Comparison of ENCODE assay signal across 13 cellular contexts in the genomic region with DNA sequence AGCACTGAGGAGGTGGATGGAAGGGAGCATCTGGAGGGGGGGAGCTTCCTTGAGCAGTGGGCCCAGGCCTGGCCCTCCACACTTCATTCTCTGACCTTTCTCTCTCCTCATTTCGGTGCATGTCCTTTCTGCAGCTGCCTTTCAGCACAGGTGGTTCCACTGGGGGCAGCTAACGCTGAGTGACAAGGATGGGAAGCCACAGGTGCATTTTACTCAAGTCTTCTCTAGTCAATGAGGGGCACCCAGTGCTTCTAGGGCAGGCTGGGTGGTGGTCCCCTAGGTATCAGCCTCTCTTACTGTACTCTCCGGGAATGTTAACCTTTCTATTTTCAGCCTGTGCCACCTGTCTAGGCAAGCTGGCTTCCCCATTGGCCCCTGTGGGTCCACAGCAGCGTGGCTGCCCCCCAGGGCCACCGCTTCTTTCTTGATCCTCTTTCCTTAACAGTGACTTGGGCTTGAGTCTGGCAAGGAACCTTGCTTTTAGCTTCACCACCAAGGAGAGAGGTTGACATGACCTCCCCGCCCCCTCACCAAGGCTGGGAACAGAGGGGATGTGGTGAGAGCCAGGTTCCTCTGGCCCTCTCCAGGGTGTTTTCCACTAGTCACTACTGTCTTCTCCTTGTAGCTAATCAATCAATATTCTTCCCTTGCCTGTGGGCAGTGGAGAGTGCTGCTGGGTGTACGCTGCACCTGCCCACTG. TPM values are rescaled to one million over a fixed set of nuclear protein-coding genes. Genes with fewer than 3 reads are reported as not detected.
DNase-seq lines count a peak whose midpoint lies in the region; ATAC-seq, FAIRE-seq and TF ChIP-seq lines count a peak whose summit lies in the region.
"Had no signal": no experiment of that assay in that cellular context is flagged by ENCODE, and none has a peak within 500 bp of the region (broad histone marks: within the 10 kb centered on the region; RNA-seq: fewer than 3 reads in every experiment).

No MANE protein-coding gene starts in this region.

- no peak for DNase-seq in activated naive CD4-positive, alpha-beta T cell treated with Interleukin-2 at 50 U/mL for 16 hours
- DNase-seq in activated CD4-positive, alpha-beta memory T cell treated with anti-CD3 and anti-CD28 coated beads, Interleukin-2, amount 10 ng/mL, durations not matched to agents 7 days and 5 days = no peak
- peak; percentile 49 for DNase-seq in kidney
- DNase-seq in transverse colon = no peak
- DNase-seq in GM19240 (ENCODE audit: insufficient read length, low spot score) = no peak
- no peak for DNase-seq in medulla oblongata (ENCODE audit: extremely low spot score)
- DNase-seq: RPMI8226, WERI-Rb-1 had no signal

- no peak overlapping the region for H3K27ac ChIP-seq in kidney (ENCODE audit: low read depth in 2 of 2, low read length in 2 of 2)
- H3K27ac ChIP-seq in transverse colon = no peak overlapping the region
- H3K27ac ChIP-seq: coronary artery, WERI-Rb-1 had no signal

- peaks cover 6 to 7% of the 10 kb centered on the region in 2 donors for H3K36me3 ChIP-seq in kidney (ENCODE audit: control insufficient read depth in 1 of 2, insufficient read depth in 2 of 2, low read length in 2 of 2)
- H3K36me3 ChIP-seq in transverse colon = peaks cover 0 to 18% (median 4%) of the 10 kb centered on the region in 4 donors

- in situ Hi-C loops in transverse colon (cut with MboI; ENCODE audit: low pct_ligation_motif_present in 1 of 4, low pct_unique_long_range_greater_than_20kb in 1 of 4, low sequenced_read_pairs in 3 of 4) = loop anchor here in 2 of 4 donors (10.0 kb wide), 1 partner anchor 59 kb away; no protein-coding TSS in a partner anchor

- H3K4me3 ChIP-seq in kidney (ENCODE audit: low read length in 2 of 2) = no peak overlapping the region
- H3K4me3 ChIP-seq in transverse colon = no peak overlapping the region
- H3K4me3 ChIP-seq: coronary artery, pancreas had no signal

- WGBS in transverse colon (ENCODE audit: low coverage in 1 of 2), 2 donors = 87% methylated on average over 7 of the region's 7 CpGs; no CpG with 5 or more reads in 1 of the 2 donors

- peaks cover 15% of the 10 kb centered on the region for H3K36me3 Mint-ChIP-seq in activated naive CD4-positive, alpha-beta T cell treated with anti-CD3 and anti-CD28 coated beads, Interleukin-2, amount 50 U/mL, for 24 hours
- H3K36me3 Mint-ChIP-seq in activated CD4-positive, alpha-beta memory T cell treated with anti-CD3 and anti-CD28 coated beads, Interleukin-2, amount 10 ng/mL, durations not matched to agents 7 days and 5 days (ENCODE audit: low read depth) = peaks cover 42% of the 10 kb centered on the region

- no peak for FAIRE-seq in kidney (lab: Jason Lieb, UNC)
- FAIRE-seq: frontal cortex, pancreas had no signal

- POLR2A ChIA-PET in activated CD4-positive, alpha-beta memory T cell treated with anti-CD3 and anti-CD28 coated beads, Interleukin-2, amount 10 ng/mL, durations not matched to agents 7 days and 5 days (lab: Charles Lee) = interaction anchor here (0.5 to 1.0 kb wide), 2 partner anchors 10 to 62 kb away, joined by 3 read pairs; no protein-coding TSS in a partner anchor

- TF ChIP-seq EP300 in transverse colon (IDR thresholded peaks at IDR 0.05; ENCODE audit: low read depth) = no peak

- ATAC-seq in HG03135 (IDR thresholded peaks at IDR 0.05; ENCODE audit: unreplicated experiment) = no peak

- H3K4me3 Mint-ChIP-seq in activated naive CD4-positive, alpha-beta T cell treated with anti-CD3 and anti-CD28 coated beads, Interleukin-2, amount 50 U/mL, for 24 hours = no peak overlapping the region
- no peak overlapping the region for H3K4me3 Mint-ChIP-seq in activated CD4-positive, alpha-beta memory T cell treated with anti-CD3 and anti-CD28 coated beads, Interleukin-2, amount 10 ng/mL, durations not matched to agents 7 days and 5 days

- H3K4me1 Mint-ChIP-seq in activated naive CD4-positive, alpha-beta T cell treated with anti-CD3 and anti-CD28 coated beads, Interleukin-2, amount 50 U/mL, for 24 hours = peaks cover 18% of the 10 kb centered on the region
- H3K4me1 Mint-ChIP-seq in activated CD4-positive, alpha-beta memory T cell treated with anti-CD3 and anti-CD28 coated beads, Interleukin-2, amount 10 ng/mL, durations not matched to agents 7 days and 5 days = peaks cover 15% of the 10 kb centered on the region

- no peaks in the 10 kb centered on the region for H3K4me1 ChIP-seq in kidney (ENCODE audit: control insufficient read depth in 1 of 2, insufficient read depth in 1 of 2, low read depth in 1 of 2, low read length in 2 of 2)
- peaks cover 0 to 8% (median 2%) of the 10 kb centered on the region in 4 donors for H3K4me1 ChIP-seq in transverse colon

- no peaks in the 10 kb centered on the region for H3K9me3 ChIP-seq in kidney (ENCODE audit: control insufficient read depth in 1 of 2, low read length in 2 of 2)
- no peaks in the 10 kb centered on the region for H3K9me3 ChIP-seq in transverse colon
- H3K9me3 ChIP-seq: pancreas had no signal

- H3K9ac ChIP-seq in kidney (ENCODE audit: low read length in 2 of 2) = no peak overlapping the region

- no peaks in the 10 kb centered on the region for H3K9me3 Mint-ChIP-seq in activated naive CD4-positive, alpha-beta T cell treated with anti-CD3 and anti-CD28 coated beads, Interleukin-2, amount 50 U/mL, for 24 hours
- no peaks in the 10 kb centered on the region for H3K9me3 Mint-ChIP-seq in activated CD4-positive, alpha-beta memory T cell treated with anti-CD3 and anti-CD28 coated beads, Interleukin-2, amount 10 ng/mL, durations not matched to agents 7 days and 5 days

- TF ChIP-seq POLR2A in transverse colon (IDR thresholded peaks at IDR 0.05) = no peak

- TF ChIP-seq CTCF in kidney (IDR thresholded peaks at IDR 0.05; ENCODE audit: borderline replicate concordance, extremely low read depth, insufficient read depth) (no peak), transverse colon (IDR thresholded peaks at IDR 0.05) (no peak)

- intact Hi-C loops in kidney (cut with DNase I) (loop anchor here (5.0 kb wide), 1 partner anchor 62 kb away; no protein-coding TSS in a partner anchor), transverse colon (cut with DNase I; ENCODE audit: low total_unique reads) (loop anchor here (2.0 kb wide), 1 partner anchor 61 kb away; no protein-coding TSS in a partner anchor)

- no peaks in the 10 kb centered on the region for H3K27me3 ChIP-seq in transverse colon
- H3K27me3 ChIP-seq: pancreas had no signal

- no peaks in the 10 kb centered on the region for H3K27me3 Mint-ChIP-seq in activated naive CD4-positive, alpha-beta T cell treated with anti-CD3 and anti-CD28 coated beads, Interleukin-2, amount 50 U/mL, for 24 hours
- no peaks in the 10 kb centered on the region for H3K27me3 Mint-ChIP-seq in activated CD4-positive, alpha-beta memory T cell treated with anti-CD3 and anti-CD28 coated beads, Interleukin-2, amount 10 ng/mL, durations not matched to agents 7 days and 5 days

- CTCF ChIA-PET in activated CD4-positive, alpha-beta memory T cell treated with anti-CD3 and anti-CD28 coated beads, Interleukin-2, amount 10 ng/mL, durations not matched to agents 7 days and 5 days (lab: Charles Lee) = interaction anchor here (0.6 to 7.7 kb wide), 18 partner anchors 8 to 834 kb away, joined by 3 to 157 read pairs (median 5); partner anchors contain the start of genes BSDC1, S100PBP and YARS1

- H3K27ac Mint-ChIP-seq in activated naive CD4-positive, alpha-beta T cell treated with anti-CD3 and anti-CD28 coated beads, Interleukin-2, amount 50 U/mL, for 24 hours = peak overlapping the region; percentile 69
- H3K27ac Mint-ChIP-seq in activated CD4-positive, alpha-beta memory T cell treated with anti-CD3 and anti-CD28 coated beads, Interleukin-2, amount 10 ng/mL, durations not matched to agents 7 days and 5 days = peak overlapping the region; percentile 57

RNA-seq across cellular contexts. Expression of gene YARS1, which starts 43.2 kb away (rescaled TPM):
- total RNA-seq in activated CD4-positive, alpha-beta memory T cell treated with anti-CD3 and anti-CD28 coated beads, Interleukin-2, amount 10 ng/mL, durations not matched to agents 7 days and 5 days = 100 to 1,000 TPM; 204 to 214 TPM
- total RNA-seq in kidney (86.1 TPM), transverse colon (10 to 100 TPM; 23.9 to 54.5 (median 33.8) TPM)
- polyA plus RNA-seq in kidney (ENCODE audit: insufficient read depth, low read depth, low replicate concordance) = 24.8 TPM

RNA-seq across cellular contexts. Expression of gene S100PBP, which starts 43.5 kb away (rescaled TPM):
- total RNA-seq in activated CD4-positive, alpha-beta memory T cell treated with anti-CD3 and anti-CD28 coated beads, Interleukin-2, amount 10 ng/mL, durations not matched to agents 7 days and 5 days = 10 to 100 TPM; 78.4 to 84.0 TPM
- total RNA-seq in kidney (40.1 TPM), transverse colon (100 to 1,000 TPM in 1 of 4 donors, 10 to 100 TPM in 3; 26.2 to 257 (median 40.7) TPM)
- 14.3 TPM for polyA plus RNA-seq in kidney (ENCODE audit: insufficient read depth, low read depth, low replicate concordance)
